8 cellular contexts compared by ENCODE assay signal in the genomic region with DNA sequence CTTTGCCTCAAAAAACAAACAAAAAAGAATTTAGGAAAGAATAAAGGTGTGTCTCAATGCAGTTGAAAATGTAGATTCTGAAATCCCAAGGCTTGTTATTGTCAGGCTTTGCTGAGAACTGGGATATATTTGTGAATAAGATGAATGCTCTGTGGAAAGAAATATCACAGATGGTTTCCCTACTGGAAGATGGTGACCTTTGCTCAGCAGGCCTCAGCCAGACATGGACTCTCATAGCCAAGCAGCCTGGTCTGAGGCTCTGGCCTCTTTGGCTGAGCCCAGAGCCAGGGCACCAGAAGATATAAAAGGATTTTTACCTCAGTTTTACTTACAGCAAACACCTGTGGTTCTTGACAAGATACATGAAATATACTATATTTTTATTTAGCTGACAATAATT. TPM values are rescaled to one million over a fixed set of nuclear protein-coding genes. Genes with fewer than 3 reads are reported as not detected.
"Had no signal": no experiment of that assay in that cellular context is flagged by ENCODE, and none has a peak within 500 bp of the region (broad histone marks: within the 10 kb centered on the region; RNA-seq: fewer than 3 reads in every experiment).

No MANE protein-coding gene starts in this region.

- ATAC-seq: GM12878 had no signal

- H3K4me3 ChIP-seq: GM12878 had no signal

- DNase-seq: GDM1, GF-D8 had no signal

- FAIRE-seq: G401.6, GM12878, GM12891, GM12892, GM18507, GM19239 had no signal

RNA-seq across cellular contexts. Expression of gene AGXT2, which starts 37.1 kb away (rescaled TPM):
- total RNA-seq: GM12878 had no signal
- polyA plus RNA-seq: GM12878 had no signal
